8 cellular contexts compared by ENCODE assay signal in genomic region chr16:83356266-83356665, GRCh38.
DNase-seq lines count a peak whose midpoint lies in the region; ATAC-seq and TF ChIP-seq lines count a peak whose summit lies in the region.

No MANE protein-coding gene starts in this region.

- peak; percentile 81 for TF ChIP-seq CTCF in cardiac fibroblast (IDR thresholded peaks at IDR 0.05; ENCODE audit: low read depth, low read length)

- intact Hi-C loops in Right ventricle myocardium inferior (cut with DNase I) (loop anchor here (10.0 kb wide), 1 partner anchor 591 kb away; no protein-coding TSS in a partner anchor), cardiac septum (cut with DNase I) (loop anchor here (10.0 kb wide), 1 partner anchor 721 kb away; no protein-coding TSS in a partner anchor)

- no peaks in the 10 kb centered on the region for H3K27me3 Mint-ChIP-seq in T-helper 2 cell treated with Interferon-gamma antibody and Interleukin-4, amounts not matched to agents 5 μg/mL and 100 μg/mL, for 36 hours (ENCODE audit: low read depth)

- no peak overlapping the region for H3K27ac Mint-ChIP-seq in T-helper 2 cell treated with Interferon-gamma antibody and Interleukin-4, amounts not matched to agents 5 μg/mL and 100 μg/mL, for 36 hours

- no peaks in the 10 kb centered on the region for H3K9me3 Mint-ChIP-seq in T-helper 2 cell treated with Interferon-gamma antibody and Interleukin-4, amounts not matched to agents 5 μg/mL and 100 μg/mL, for 36 hours

- no peak overlapping the region for H3K4me3 Mint-ChIP-seq in T-helper 2 cell treated with Interferon-gamma antibody and Interleukin-4, amounts not matched to agents 5 μg/mL and 100 μg/mL, for 36 hours

- no peaks in the 10 kb centered on the region for H3K36me3 Mint-ChIP-seq in T-helper 2 cell treated with Interferon-gamma antibody and Interleukin-4, amounts not matched to agents 5 μg/mL and 100 μg/mL, for 36 hours (ENCODE audit: low read depth)

- H3K4me1 Mint-ChIP-seq in T-helper 2 cell treated with Interferon-gamma antibody and Interleukin-4, amounts not matched to agents 5 μg/mL and 100 μg/mL, for 36 hours (ENCODE audit: low read depth) = no peaks in the 10 kb centered on the region

- ATAC-seq in Right ventricle myocardium inferior (peak; percentile 56), HG03066 (IDR thresholded peaks at IDR 0.05; ENCODE audit: low read depth, unreplicated experiment) (peak; percentile 54)

- H3K4me3 ChIP-seq in cardiac fibroblast (replicated peaks in 1 of 2; ENCODE audit: low read depth in 2 of 2, low read length in 2 of 2) = no peak overlapping the region

- no peak for DNase-seq in Right ventricle myocardium inferior (ENCODE audit: missing footprints)
- DNase-seq in cardiac septum (ENCODE audit: low spot score) = no peak
- peak; percentile 23 for DNase-seq in NCI-H510A (lab: John Stamatoyannopoulos, UW)
- DNase-seq in cardiac fibroblast (ENCODE audit: low read depth in 2 of 2) = peak; percentile 77 to 79
- DNase-seq in kidney tubule cell (ENCODE audit: low spot score) = peak; percentile 52
- DNase-seq in T-helper 2 cell treated with Interferon-gamma antibody and Interleukin-4, amounts not matched to agents 5 μg/mL and 100 μg/mL, for 36 hours (ENCODE audit: low spot score) = no peak
- DNase-seq in NCI-H2227 (lab: John Stamatoyannopoulos, UW; ENCODE audit: unreplicated experiment) = no peak

Comparison
In these comparisons a context has a peak if more than half of its experiments do, and no peak if none do; other contexts are left out.
1. DNase-seq: peak in NCI-H510A (single experiment), cardiac fibroblast (2 of 2) and kidney tubule cell (single experiment); none in Right ventricle myocardium inferior (single experiment), cardiac septum (single experiment), T-helper 2 cell treated with Interferon-gamma antibody and Interleukin-4, amounts not matched to agents 5 μg/mL and 100 μg/mL, for 36 hours (single experiment) and NCI-H2227 (single experiment).